In the genomic region with DNA sequence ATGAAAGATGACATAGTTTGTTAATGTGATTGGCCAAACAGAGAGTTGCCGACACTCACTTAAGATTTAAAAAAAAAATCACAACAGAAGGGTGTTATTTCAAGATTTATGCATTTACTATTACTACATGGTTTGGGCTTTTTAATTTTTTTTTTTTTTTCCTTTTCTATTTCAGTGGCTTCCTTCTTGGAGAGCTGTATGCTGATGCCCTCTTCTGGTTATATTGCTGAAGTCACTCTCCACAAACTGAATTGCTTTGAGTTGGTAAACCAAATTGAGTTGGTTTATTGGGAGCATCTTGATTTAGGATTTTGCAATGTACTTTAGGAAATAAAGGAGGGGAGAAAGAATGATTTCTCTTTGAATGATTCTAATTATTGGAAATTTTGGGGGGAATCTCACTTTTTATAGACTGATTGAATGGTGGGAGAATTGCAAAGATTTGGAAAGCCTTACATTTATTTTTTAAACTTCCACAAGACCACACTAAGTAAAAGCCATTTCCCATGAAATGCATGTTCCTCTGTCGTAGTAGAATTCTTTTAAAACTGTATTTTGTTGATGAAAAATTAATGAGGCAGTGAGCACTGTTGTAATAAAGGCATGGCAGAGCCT, we compare ENCODE assay signal across 8 cellular contexts.
DNase-seq lines count a peak whose midpoint lies in the region; ATAC-seq and TF ChIP-seq lines count a peak whose summit lies in the region.

No MANE protein-coding gene starts in this region.

- ATAC-seq in HG03135 (IDR thresholded peaks at IDR 0.05; ENCODE audit: unreplicated experiment) = no peak

- DNase-seq in Daoy (ENCODE audit: low read depth) (peak; percentile 13), cerebellar cortex (ENCODE audit: low spot score) (peak; percentile 15), myocyte (ENCODE audit: low read depth) (peak; percentile 40), T-helper 2 cell (no peak), amniotic stem cell (lab: John Stamatoyannopoulos, UW) (no peak)
- DNase-seq in activated CD4-positive, CD25-positive, alpha-beta regulatory T cell (lab: John Stamatoyannopoulos, UW) = no peak

- peak; percentile 60 for TF ChIP-seq CTCF in LNCAP (IDR thresholded peaks at IDR 0.05)

Comparison
In these comparisons a context has a peak if more than half of its experiments do, and no peak if none do; other contexts are left out.
1. DNase-seq: peak in Daoy (single experiment), cerebellar cortex (single experiment) and myocyte (single experiment); none in T-helper 2 cell (0 of 5), activated CD4-positive, CD25-positive, alpha-beta regulatory T cell (0 of 4) and amniotic stem cell (single experiment).